In genomic region chr16:14286381-14287230, GRCh38 we compare ENCODE assay signal across 8 cellular contexts.
A peak's percentile ranks its signal among the peaks of the same experiment; 100 is the strongest.
DNase-seq lines count a peak whose midpoint lies in the region; ATAC-seq and TF ChIP-seq lines count a peak whose summit lies in the region.

No MANE protein-coding gene starts in this region.

- H3K4me1 ChIP-seq in BE2C (no peaks in the 10 kb centered on the region), thymus (ENCODE audit: control insufficient read depth, insufficient read depth, low read length) (peaks cover 7% of the 10 kb centered on the region)

- no peak for TF ChIP-seq CTCF in BE2C (IDR thresholded peaks at IDR 0.05; ENCODE audit: low read depth, low read length)

- H3K4me3 ChIP-seq in BE2C (ENCODE audit: low read depth, low read length) (peak overlapping the region; percentile 20; the same call in 1 of the 2 replicates), thymus (ENCODE audit: low read length) (peak overlapping the region; percentile 94)

- peak; percentile 31 for ATAC-seq in GM19452 (IDR thresholded peaks at IDR 0.05; ENCODE audit: unreplicated experiment)

- 40% methylated on average over 31 of the region's 31 CpGs for WGBS in thymus

- DNase-seq in BE2C (no peak), NCI-H748 treated with DMSO at 0.1 percent for 48 hours (lab: John Stamatoyannopoulos, UW) (peak; percentile 1), lung microvascular endothelial cell (ENCODE audit: low read depth in 2 of 2) (peak; percentile 37 to 54), NCI-H1436 (lab: John Stamatoyannopoulos, UW) (no peak), DMS153 (lab: John Stamatoyannopoulos, UW) (no peak)
- DNase-seq in central memory CD4-positive, alpha-beta T cell, result peak; percentile 46

- H3K27me3 ChIP-seq in BE2C, result no peaks in the 10 kb centered on the region
- H3K27me3 ChIP-seq in thymus (ENCODE audit: control insufficient read depth, insufficient read depth), result no peaks in the 10 kb centered on the region

- no peak overlapping the region for H3K27ac ChIP-seq in thymus (ENCODE audit: low read depth)

- no peaks in the 10 kb centered on the region for H3K9me3 ChIP-seq in BE2C
- peaks cover 2% of the 10 kb centered on the region for H3K9me3 ChIP-seq in thymus (ENCODE audit: control insufficient read depth)

- H3K36me3 ChIP-seq in BE2C, result no peaks in the 10 kb centered on the region
- H3K36me3 ChIP-seq in thymus (ENCODE audit: control insufficient read depth, insufficient read depth), result no peaks in the 10 kb centered on the region

Comparison
In these comparisons a context has a peak if more than half of its experiments do, and no peak if none do; other contexts are left out.
1. DNase-seq: peak in NCI-H748 treated with DMSO at 0.1 percent for 48 hours (single experiment), central memory CD4-positive, alpha-beta T cell (single experiment) and lung microvascular endothelial cell (2 of 2); none in BE2C (single experiment), NCI-H1436 (single experiment) and DMS153 (single experiment).